In the genomic region with DNA sequence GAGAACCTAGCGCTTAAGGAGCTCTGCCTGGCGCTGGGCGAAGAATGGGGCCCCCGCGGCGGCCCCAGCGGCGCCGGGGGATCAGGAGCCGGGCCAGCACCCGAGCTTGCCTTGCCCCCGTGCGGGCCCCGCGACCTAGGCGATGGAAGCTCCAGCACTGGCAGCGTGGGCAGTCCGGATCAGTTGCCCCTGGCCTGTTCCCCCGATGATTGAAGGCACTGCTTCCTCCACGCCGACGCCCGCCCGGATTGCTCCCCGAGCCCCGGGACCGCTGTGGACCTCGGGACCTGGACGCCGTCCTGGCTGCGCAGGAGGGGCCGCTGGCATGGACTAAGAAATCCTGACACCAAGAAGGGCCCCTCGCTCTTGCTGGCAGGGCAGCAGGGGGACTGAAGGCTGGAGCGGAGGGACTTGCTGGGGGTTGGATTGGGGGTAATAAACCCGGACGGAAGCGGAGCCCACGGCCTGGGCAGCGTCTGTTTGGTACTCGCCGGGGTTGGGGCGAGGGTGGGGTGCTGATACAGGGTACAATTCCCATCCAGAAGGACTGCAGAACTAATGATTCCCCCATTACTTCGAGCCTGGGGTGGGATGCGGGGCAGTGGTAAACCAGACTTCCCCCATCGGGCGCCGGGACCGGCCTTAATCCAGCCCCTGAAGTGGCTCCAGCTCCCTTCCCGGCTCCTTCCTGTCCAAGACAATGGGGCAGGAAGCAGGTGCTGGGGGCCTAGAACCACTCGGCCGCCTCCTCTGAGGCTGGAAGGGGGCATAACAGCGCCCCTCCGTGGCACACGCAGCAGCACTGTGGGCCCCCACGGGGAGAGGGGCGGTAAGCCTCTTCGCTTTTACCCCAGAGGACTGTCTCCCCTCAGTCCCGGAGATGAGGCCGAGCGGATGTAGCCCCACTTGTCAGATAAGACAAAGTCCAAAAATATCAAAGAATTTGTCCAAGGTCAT, we compare ENCODE assay signal across 2 cellular contexts.
TF ChIP-seq lines count a peak whose summit lies in the region.

No MANE protein-coding gene starts in this region.

TF ChIP-seq in HCT116, 20 proteins besides CTCF, POLR2A, EP300 and RAD21:
- TF ChIP-seq POLR2AphosphoS5 (IDR thresholded peaks at IDR 0.05; ENCODE audit: low read depth, low read length): peak; percentile 92
- TF ChIP-seq YY1 (IDR thresholded peaks at IDR 0.05; ENCODE audit: extremely low read depth, insufficient replicate concordance, low read depth, low read length): peak; percentile 41
- no peak for TF ChIP-seq EGR1 (IDR thresholded peaks at IDR 0.05; ENCODE audit: low read depth)

TF ChIP-seq in H1, 55 proteins besides CTCF, POLR2A, EP300 and RAD21:
- TF ChIP-seq TAF1 (IDR thresholded peaks at IDR 0.05; ENCODE audit: low read depth, low read length): peak; percentile 16; the same call in 1 of the 2 replicates
- TF ChIP-seq HDAC2 (IDR thresholded peaks at IDR 0.05; ENCODE audit: borderline replicate concordance in 1 of 2, low read depth in 2 of 2, low read length in 2 of 2): 0 out of 4 replicates have a peak, but pooled peaks of 1 of the 2 experiments have one; percentile 45
- TF ChIP-seq SIN3A (conservative IDR thresholded peaks at IDR 0.05 in 1 of 2, IDR thresholded peaks at IDR 0.05 in 1 of 2; ENCODE audit: low read depth in 1 of 2, low read length in 2 of 2): peak in 1 of 2 experiments; percentile 47; a peak in 1 of 4 replicates
- 0 out of 2 replicates have a peak, but pooled peaks have one; percentile 15 for TF ChIP-seq BACH1 (IDR thresholded peaks at IDR 0.05; ENCODE audit: low read length)
- TF ChIP-seq PHF8 (conservative IDR thresholded peaks at IDR 0.05; ENCODE audit: low read depth, low read length): no peak
- TF ChIP-seq SP4 (IDR thresholded peaks at IDR 0.05; ENCODE audit: low read length): no peak
- peak; percentile 40 for TF ChIP-seq TAF7 (optimal IDR thresholded peaks at IDR 0.05; ENCODE audit: borderline replicate concordance, low read depth, low read length)
- peak; percentile 28 for TF ChIP-seq EZH2 (IDR thresholded peaks at IDR 0.05; ENCODE audit: low read depth, low read length, severe bottlenecking)
- no peak for TF ChIP-seq ATF3 (IDR thresholded peaks at IDR 0.05; ENCODE audit: insufficient read depth, low read depth, low read length)
